1 cellular context compared by ENCODE assay signal in genomic region chr1:84603941-84604830, GRCh38.
TF ChIP-seq lines count a peak whose summit lies in the region.

No MANE protein-coding gene starts in this region.

TF ChIP-seq in HepG2, 621 proteins besides CTCF, POLR2A, EP300 and RAD21 (continued from another document and continues in another):
- TF ChIP-seq MNT (IDR thresholded peaks at IDR 0.05) (0 out of 2 replicates have a peak, but pooled peaks have one; percentile 48), ZNF878 (CRISPR knock-in tag; IDR thresholded peaks at IDR 0.05) (no peak), ZNF768 (CRISPR knock-in tag; IDR thresholded peaks at IDR 0.05) (no peak), ZNF747 (CRISPR knock-in tag; IDR thresholded peaks at IDR 0.05; ENCODE audit: borderline replicate concordance) (no peak), FOXA3 (CRISPR knock-in tag; IDR thresholded peaks at IDR 0.05) (0 out of 2 replicates have a peak, but pooled peaks have one; percentile 38), ZFP36 (IDR thresholded peaks at IDR 0.05; ENCODE audit: borderline replicate concordance, low read depth, low read length, partially characterized antibody) (no peak), RNF219 (CRISPR knock-in tag; IDR thresholded peaks at IDR 0.05) (no peak), ZNF670 (CRISPR knock-in tag; IDR thresholded peaks at IDR 0.05; ENCODE audit: borderline replicate concordance) (no peak), PHF8 (CRISPR knock-in tag; IDR thresholded peaks at IDR 0.05) (peak; percentile 24; the same call in 1 of the 2 replicates), BCLAF1 (IDR thresholded peaks at IDR 0.05) (no peak), TFAP4 (IDR thresholded peaks at IDR 0.05; ENCODE audit: borderline replicate concordance, low read depth) (no peak), REPIN1 (CRISPR knock-in tag; IDR thresholded peaks at IDR 0.05; ENCODE audit: borderline replicate concordance, low read depth) (no peak), ZNF816 (CRISPR knock-in tag; IDR thresholded peaks at IDR 0.05; ENCODE audit: borderline replicate concordance) (no peak), PITX1 (CRISPR knock-in tag; IDR thresholded peaks at IDR 0.05) (no peak), POLR2AphosphoS5 (IDR thresholded peaks at IDR 0.05; ENCODE audit: low read depth, low read length) (no peak), ZBTB49 (CRISPR knock-in tag; IDR thresholded peaks at IDR 0.05; ENCODE audit: borderline replicate concordance) (no peak), DRAP1 (CRISPR knock-in tag; IDR thresholded peaks at IDR 0.05) (no peak), NCOA1 (CRISPR knock-in tag; IDR thresholded peaks at IDR 0.05) (no peak), FUBP1 (CRISPR knock-in tag; IDR thresholded peaks at IDR 0.05; ENCODE audit: borderline replicate concordance) (no peak), GMEB2 (CRISPR knock-in tag; IDR thresholded peaks at IDR 0.05; ENCODE audit: low read depth) (no peak), ZFX (CRISPR knock-in tag; IDR thresholded peaks at IDR 0.05; ENCODE audit: low read depth) (peak; percentile 52; the same call in 1 of the 2 replicates), PTBP1 (IDR thresholded peaks at IDR 0.05; ENCODE audit: low read depth, low read length, poor library complexity, severe bottlenecking) (no peak), HNRNPUL1 (IDR thresholded peaks at IDR 0.05; ENCODE audit: low read depth, low read length) (no peak), UBTF (CRISPR knock-in tag; IDR thresholded peaks at IDR 0.05) (no peak), ZKSCAN8 (CRISPR knock-in tag; IDR thresholded peaks at IDR 0.05; ENCODE audit: borderline replicate concordance) (no peak), ZNF232 (CRISPR knock-in tag; IDR thresholded peaks at IDR 0.05; ENCODE audit: borderline replicate concordance) (peak; percentile 28; the same call in 1 of the 2 replicates), ZNF713 (CRISPR knock-in tag; IDR thresholded peaks at IDR 0.05) (no peak), ZNF576 (CRISPR knock-in tag; IDR thresholded peaks at IDR 0.05) (no peak), ASH2L (IDR thresholded peaks at IDR 0.05; ENCODE audit: insufficient read length, low read depth, low read length) (peak; percentile 28)
